Comparison of ENCODE assay signal across 8 cellular contexts in genomic region chr11:66843776-66844495, GRCh38. TPM values are rescaled to one million over a fixed set of nuclear protein-coding genes. Genes with fewer than 3 reads are reported as not detected.
DNase-seq lines count a peak whose midpoint lies in the region; ATAC-seq and TF ChIP-seq lines count a peak whose summit lies in the region.

No MANE protein-coding gene starts in this region.

- intact Hi-C loops in activated CD4-positive, alpha-beta memory T cell treated with anti-CD3 and anti-CD28 coated beads for 36 hours (cut with micrococcal nuclease): loop anchor here (1.0 to 5.0 kb wide), 6 partner anchors 12 to 499 kb away; partner anchors contain the start of genes ACTN3, BRMS1, PC and RBM14

- peaks cover 49% of the 10 kb centered on the region for H3K4me1 Mint-ChIP-seq in HFFc6 (ENCODE audit: low read depth)
- H3K4me1 Mint-ChIP-seq in activated CD4-positive, alpha-beta memory T cell treated with anti-CD3 and anti-CD28 coated beads for 36 hours (ENCODE audit: low read depth): peaks cover 49% of the 10 kb centered on the region
- peaks cover 35 to 47% of the 10 kb centered on the region in 2 donors for H3K4me1 Mint-ChIP-seq in stimulated activated naive B cell treated with anti-CD40 and anti-IgM and Interleukin-4, amounts not matched to agents 10 μg/mL and 1 μg/mL and 100 μg/mL, for 72 hours

- no peaks in the 10 kb centered on the region; the same call in none of the 2 replicates for H3K27me3 Mint-ChIP-seq in HFFc6 (ENCODE audit: insufficient read depth)
- no peaks in the 10 kb centered on the region for H3K27me3 Mint-ChIP-seq in activated CD4-positive, alpha-beta memory T cell treated with anti-CD3 and anti-CD28 coated beads for 36 hours
- no peaks in the 10 kb centered on the region for H3K27me3 Mint-ChIP-seq in stimulated activated naive B cell treated with anti-CD40 and anti-IgM and Interleukin-4, amounts not matched to agents 10 μg/mL and 1 μg/mL and 100 μg/mL, for 72 hours

- H3K27ac Mint-ChIP-seq in HFFc6: peak overlapping the region; percentile 80
- peak overlapping the region; percentile 93 for H3K27ac Mint-ChIP-seq in activated CD4-positive, alpha-beta memory T cell treated with anti-CD3 and anti-CD28 coated beads for 36 hours
- peak overlapping the region; percentile 98 for H3K27ac Mint-ChIP-seq in stimulated activated naive B cell treated with anti-CD40 and anti-IgM and Interleukin-4, amounts not matched to agents 10 μg/mL and 1 μg/mL and 100 μg/mL, for 72 hours

- CTCF ChIA-PET in activated CD4-positive, alpha-beta memory T cell treated with anti-CD3 and anti-CD28 coated beads for 36 hours (lab: Charles Lee): interaction anchor here (0.8 to 2.1 kb wide), 6 partner anchors 8 to 165 kb away, joined by 3 to 11 read pairs (median 5); no protein-coding TSS in a partner anchor

- peaks cover 24% of the 10 kb centered on the region for H3K36me3 Mint-ChIP-seq in HFFc6 (ENCODE audit: low read depth)
- H3K36me3 Mint-ChIP-seq in activated CD4-positive, alpha-beta memory T cell treated with anti-CD3 and anti-CD28 coated beads for 36 hours: peaks cover 32% of the 10 kb centered on the region
- H3K36me3 Mint-ChIP-seq in stimulated activated naive B cell treated with anti-CD40 and anti-IgM and Interleukin-4, amounts not matched to agents 10 μg/mL and 1 μg/mL and 100 μg/mL, for 72 hours: peaks cover 25 to 27% of the 10 kb centered on the region in 2 donors

- H3K4me3 Mint-ChIP-seq in HFFc6: peak overlapping the region; percentile 94
- peak overlapping the region; percentile 92 for H3K4me3 Mint-ChIP-seq in activated CD4-positive, alpha-beta memory T cell treated with anti-CD3 and anti-CD28 coated beads for 36 hours
- H3K4me3 Mint-ChIP-seq in stimulated activated naive B cell treated with anti-CD40 and anti-IgM and Interleukin-4, amounts not matched to agents 10 μg/mL and 1 μg/mL and 100 μg/mL, for 72 hours: peak overlapping the region; percentile 97 to 99

- TF ChIP-seq CTCF in HFFc6 (IDR thresholded peaks at IDR 0.05): no peak

- H3K9me3 Mint-ChIP-seq in HFFc6: no peaks in the 10 kb centered on the region
- no peaks in the 10 kb centered on the region for H3K9me3 Mint-ChIP-seq in activated CD4-positive, alpha-beta memory T cell treated with anti-CD3 and anti-CD28 coated beads for 36 hours
- no peaks in the 10 kb centered on the region for H3K9me3 Mint-ChIP-seq in stimulated activated naive B cell treated with anti-CD40 and anti-IgM and Interleukin-4, amounts not matched to agents 10 μg/mL and 1 μg/mL and 100 μg/mL, for 72 hours

- no peak for ATAC-seq in stimulated activated naive B cell treated with anti-CD40 and anti-IgM and Interleukin-4, amounts not matched to agents 10 μg/mL and 1 μg/mL and 100 μg/mL, for 72 hours (replicated peaks)

- peak overlapping the region; percentile 97 for H3K4me3 ChIP-seq in iPS-11a (ENCODE audit: low read depth, low read length)

- POLR2A ChIA-PET in activated CD4-positive, alpha-beta memory T cell treated with anti-CD3 and anti-CD28 coated beads for 36 hours (lab: Charles Lee): interaction anchor here (0.6 to 4.4 kb wide), 13 partner anchors 8 to 530 kb away, joined by 3 to 59 read pairs (median 3); partner anchors contain the start of genes PC, RBM14 and RBM4

- no peak for DNase-seq in HFFc6
- no peak for DNase-seq in activated CD4-positive, alpha-beta memory T cell treated with anti-CD3 and anti-CD28 coated beads for 36 hours
- DNase-seq in stimulated activated naive B cell treated with anti-CD40 and anti-IgM and Interleukin-4, amounts not matched to agents 10 μg/mL and 1 μg/mL and 100 μg/mL, for 72 hours: no peak
- no peak for DNase-seq in SKM-1 (lab: John Stamatoyannopoulos, UW; ENCODE audit: unreplicated experiment)
- no peak for DNase-seq in HT-29 (ENCODE audit: low spot score)
- DNase-seq in NCI-H748 (lab: John Stamatoyannopoulos, UW; ENCODE audit: unreplicated experiment): no peak
- DNase-seq in NCI-H526 treated with DMSO at 0.1 percent for 48 hours (lab: John Stamatoyannopoulos, UW): no peak

RNA-seq across cellular contexts. Expression of gene RCE1, which starts 0.7 kb away (rescaled TPM):
- 10 to 100 TPM; 13.7 to 18.5 (median 16.3) TPM for total RNA-seq in HFFc6 (2021; fragmentation: NEBNext Ultra II Directional; extraction: Animal tissue kit (Norgen Biotek cat#: 25700))
- 10 to 100 TPM; 22.5 to 24.4 TPM for total RNA-seq in activated CD4-positive, alpha-beta memory T cell treated with anti-CD3 and anti-CD28 coated beads for 36 hours
- 122 and 138 TPM in 2 replicates for total RNA-seq in HT-29 (2014; rRNA removed; shearing (Covaris generic))

RNA-seq across cellular contexts. Expression of gene LRFN4, which starts 12.9 kb away (rescaled TPM):
- 10 to 100 TPM; 30.3 to 43.4 (median 34.6) TPM for total RNA-seq in HFFc6 (2021; fragmentation: NEBNext Ultra II Directional; extraction: Animal tissue kit (Norgen Biotek cat#: 25700))
- total RNA-seq in activated CD4-positive, alpha-beta memory T cell treated with anti-CD3 and anti-CD28 coated beads for 36 hours: 10 to 100 TPM; 24.6 to 29.8 TPM
- 122 and 124 TPM in 2 replicates for total RNA-seq in HT-29 (2014; rRNA removed; shearing (Covaris generic))
